Comparison of ENCODE assay signal across 10 cellular contexts in the genomic region with DNA sequence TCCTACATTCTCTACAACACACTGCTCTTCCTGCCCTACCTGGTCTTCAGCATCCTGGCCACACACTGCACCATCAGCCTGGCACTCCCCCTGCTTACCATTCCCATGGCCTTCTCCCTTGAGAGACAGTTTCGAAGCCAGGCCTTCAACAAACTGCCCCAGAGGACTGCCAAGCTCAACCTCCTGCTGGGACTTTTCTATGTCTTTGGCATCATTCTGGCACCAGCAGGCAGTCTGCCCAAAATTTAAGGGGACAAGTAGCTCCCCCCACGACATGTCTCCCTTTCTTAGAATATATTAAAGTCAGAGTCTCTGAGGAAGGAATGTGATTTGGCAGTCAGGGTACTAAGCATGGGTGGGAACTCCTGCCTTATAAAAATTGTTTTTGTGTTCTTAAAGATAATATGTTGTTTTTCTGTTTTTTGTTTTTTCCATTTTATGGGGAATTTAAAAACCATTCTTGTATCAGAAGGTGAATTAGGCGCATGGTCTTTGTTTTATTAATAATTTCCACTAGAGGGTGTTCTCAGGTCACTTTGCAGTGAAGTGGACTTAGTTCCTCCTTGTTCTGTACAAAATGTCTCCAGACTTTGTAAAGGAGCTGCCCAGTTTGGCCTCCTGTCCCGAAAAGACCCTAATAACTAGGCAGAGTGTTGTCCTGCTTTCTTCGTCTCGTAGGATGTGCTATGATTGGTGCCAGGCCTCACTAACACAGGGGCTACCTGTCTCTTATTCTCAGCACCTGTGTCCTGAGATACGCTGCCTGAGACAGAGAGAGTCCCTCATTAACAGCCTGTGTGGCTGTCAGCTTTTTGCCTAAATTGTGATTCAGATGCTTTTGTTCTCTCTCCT. TPM values are rescaled to one million over a fixed set of nuclear protein-coding genes. Genes with fewer than 3 reads are reported as not detected.
A peak's percentile ranks its signal among the peaks of the same experiment; 100 is the strongest.
DNase-seq lines count a peak whose midpoint lies in the region; FAIRE-seq and TF ChIP-seq lines count a peak whose summit lies in the region.
"Had no signal": no experiment of that assay in that cellular context is flagged by ENCODE, and none has a peak within 500 bp of the region (broad histone marks: within the 10 kb centered on the region; RNA-seq: fewer than 3 reads in every experiment).

No MANE protein-coding gene starts in this region.

- peaks cover 71% of the 10 kb centered on the region for H3K4me1 Mint-ChIP-seq in activated naive CD4-positive, alpha-beta T cell treated with anti-CD3 and anti-CD28 coated beads for 36 hours (ENCODE audit: low read depth)

- peak overlapping the region; percentile 11 for H3K27ac Mint-ChIP-seq in activated naive CD4-positive, alpha-beta T cell treated with anti-CD3 and anti-CD28 coated beads for 36 hours

- H3K79me2 ChIP-seq in OCI-LY1 (ENCODE audit: insufficient read depth, low read length) = no peaks in the 10 kb centered on the region

- no peak for FAIRE-seq in small intestine (lab: Jason Lieb, UNC)

- H3K27ac ChIP-seq in OCI-LY1 (ENCODE audit: low read depth, low read length, poor library complexity, severe bottlenecking) = no peak overlapping the region
- no peak overlapping the region for H3K27ac ChIP-seq in small intestine (ENCODE audit: low read depth in 1 of 2, low read length in 1 of 2)
- H3K27ac ChIP-seq in brain microvascular endothelial cell = no peak overlapping the region
- H3K27ac ChIP-seq in vagina = no peak overlapping the region
- H3K27ac ChIP-seq: coronary artery had no signal

- no peak overlapping the region for H3K4me2 ChIP-seq in OCI-LY1 (ENCODE audit: low read length)

- H3K27me3 ChIP-seq in OCI-LY1 (ENCODE audit: insufficient read depth, low read length) = no peaks in the 10 kb centered on the region
- H3K27me3 ChIP-seq in small intestine (ENCODE audit: control insufficient read depth in 2 of 2, insufficient read depth in 2 of 2, low read length in 2 of 2) = no peaks in the 10 kb centered on the region
- no peaks in the 10 kb centered on the region for H3K27me3 ChIP-seq in brain microvascular endothelial cell (replicated peaks)
- H3K27me3 ChIP-seq in vagina = no peaks in the 10 kb centered on the region

- H3K36me3 ChIP-seq in OCI-LY1 (ENCODE audit: insufficient read depth, low read length) (peaks cover 66% of the 10 kb centered on the region), small intestine (ENCODE audit: control insufficient read depth in 2 of 2, insufficient read depth in 2 of 2, low read length in 2 of 2) (peaks cover 0 to 3% of the 10 kb centered on the region in 2 donors), brain microvascular endothelial cell (replicated peaks) (no peaks in the 10 kb centered on the region), vagina (peaks cover 0 to 8% of the 10 kb centered on the region in 2 donors)

- DNase-seq in activated naive CD4-positive, alpha-beta T cell treated with anti-CD3 and anti-CD28 coated beads for 36 hours = no peak
- DNase-seq in activated naive CD4-positive, alpha-beta T cell treated with anti-CD3 and anti-CD28 coated beads, Interleukin-2, amount 50 U/mL, for 16 hours = no peak
- peak; percentile 41 for DNase-seq in epithelial cell of esophagus (ENCODE audit: low read depth)
- peak; percentile 14 for DNase-seq in small intestine
- DNase-seq in brain microvascular endothelial cell = no peak
- DNase-seq in vagina (ENCODE audit: extremely low spot score in 2 of 2) = no peak
- DNase-seq in SKM-1 (lab: John Stamatoyannopoulos, UW; ENCODE audit: unreplicated experiment) = no peak
- DNase-seq: stimulated activated CD4-positive, alpha-beta T cell treated with anti-CD3 and anti-CD28 coated beads, Interleukin-12 subunit alpha, Interleukin-12 subunit beta, amount 100 ng/mL, for 4 hours had no signal

- intact Hi-C loops in activated naive CD4-positive, alpha-beta T cell treated with anti-CD3 and anti-CD28 coated beads for 36 hours (cut with micrococcal nuclease) = no loop called here
- intact Hi-C loops in vagina (cut with DNase I) = no loop called here

- H3F3A ChIP-seq in OCI-LY1 (ENCODE audit: insufficient read depth, low read length) = no peaks in the 10 kb centered on the region

- H3K4me1 ChIP-seq in OCI-LY1 (ENCODE audit: insufficient read depth, low read length, severe bottlenecking) (peaks cover 5% of the 10 kb centered on the region), small intestine (ENCODE audit: control insufficient read depth in 2 of 2, insufficient read depth in 1 of 2, low read depth in 1 of 2, low read length in 1 of 2) (no peaks in the 10 kb centered on the region), vagina (no peaks in the 10 kb centered on the region)

- H2AFZ ChIP-seq in OCI-LY1 (ENCODE audit: low read length) = no peak overlapping the region

- TF ChIP-seq POLR2A in vagina (IDR thresholded peaks at IDR 0.05) = no peak

- H3K9ac ChIP-seq in OCI-LY1 (ENCODE audit: low read length) = no peak overlapping the region

- TF ChIP-seq CTCF in OCI-LY1 (IDR thresholded peaks at IDR 0.05; ENCODE audit: low read length) = peak; percentile 31; the same call in 1 of the 2 replicates
- TF ChIP-seq CTCF in epithelial cell of esophagus (IDR thresholded peaks at IDR 0.05; ENCODE audit: insufficient read depth, low read depth, low read length, missing control alignments) = peak; percentile 37
- TF ChIP-seq CTCF in brain microvascular endothelial cell (IDR thresholded peaks at IDR 0.05; ENCODE audit: low read depth, low read length, missing control alignments) = no peak
- no peak for TF ChIP-seq CTCF in vagina (IDR thresholded peaks at IDR 0.05)

- WGBS in small intestine, 3 donors = 85 to 89% (median 87%) methylated on average over 7 of the region's 7 CpGs

- peaks cover 50% of the 10 kb centered on the region for H3K36me3 Mint-ChIP-seq in activated naive CD4-positive, alpha-beta T cell treated with anti-CD3 and anti-CD28 coated beads for 36 hours (ENCODE audit: low read depth)

- H3K9me2 ChIP-seq in OCI-LY1 (ENCODE audit: low read depth, low read length) = no peaks in the 10 kb centered on the region

- no peaks in the 10 kb centered on the region for H3K27me3 Mint-ChIP-seq in activated naive CD4-positive, alpha-beta T cell treated with anti-CD3 and anti-CD28 coated beads for 36 hours (ENCODE audit: low read depth)

- H3K4me3 Mint-ChIP-seq in activated naive CD4-positive, alpha-beta T cell treated with anti-CD3 and anti-CD28 coated beads for 36 hours = no peak overlapping the region

- peaks cover 3% of the 10 kb centered on the region for H3K9me3 Mint-ChIP-seq in activated naive CD4-positive, alpha-beta T cell treated with anti-CD3 and anti-CD28 coated beads for 36 hours

- CTCF ChIA-PET in activated naive CD4-positive, alpha-beta T cell treated with anti-CD3 and anti-CD28 coated beads for 36 hours (lab: Charles Lee) = no interaction called here

- in situ Hi-C loops in brain microvascular endothelial cell (cut with HindIII; ENCODE audit: low pct_ligation_motif_present, low sequenced_read_pairs) = no loop called here

- H3K4me3 ChIP-seq in OCI-LY1 (ENCODE audit: low read depth, low read length, poor library complexity, severe bottlenecking) = no peak overlapping the region
- no peak overlapping the region for H3K4me3 ChIP-seq in epithelial cell of esophagus (ENCODE audit: low read length)
- H3K4me3 ChIP-seq in small intestine (ENCODE audit: low read depth in 1 of 2, low read length in 2 of 2) = no peak overlapping the region
- no peak overlapping the region for H3K4me3 ChIP-seq in brain microvascular endothelial cell (ENCODE audit: low read depth, low read length)
- no peak overlapping the region for H3K4me3 ChIP-seq in vagina
- H3K4me3 ChIP-seq: coronary artery had no signal

- H3K9me3 ChIP-seq in OCI-LY1 (ENCODE audit: low read length) (no peaks in the 10 kb centered on the region), small intestine (ENCODE audit: control insufficient read depth, low read depth) (no peaks in the 10 kb centered on the region), vagina (no peaks in the 10 kb centered on the region)

- H4K20me1 ChIP-seq in OCI-LY1 (ENCODE audit: insufficient read depth, low read length) = no peaks in the 10 kb centered on the region

RNA-seq across cellular contexts. Expression of a gene that starts 13.1 kb away (rescaled TPM):
- total RNA-seq in activated naive CD4-positive, alpha-beta T cell treated with anti-CD3 and anti-CD28 coated beads for 36 hours = 10 to 100 TPM; 19.9 to 20.2 TPM
- polyA plus RNA-seq in small intestine = 10 to 100 TPM in 1 of 3 donors, 1 to 10 TPM in 2; 3.2 to 10.7 (median 3.8) TPM
- total RNA-seq in vagina = 8.6 TPM

RNA-seq across cellular contexts. Expression of a gene that starts 23.8 kb away (rescaled TPM):
- total RNA-seq in activated naive CD4-positive, alpha-beta T cell treated with anti-CD3 and anti-CD28 coated beads for 36 hours = 10 to 100 TPM; 38.5 to 39.0 TPM
- polyA plus RNA-seq in small intestine = 10 to 100 TPM; 11.3 to 20.0 (median 15.4) TPM
- 23.6 TPM for total RNA-seq in vagina

Comparison
In these comparisons a context has a peak if more than half of its experiments do, and no peak if none do; other contexts are left out.
1. DNase-seq: peak in epithelial cell of esophagus (single experiment) and small intestine (single experiment); none in activated naive CD4-positive, alpha-beta T cell treated with anti-CD3 and anti-CD28 coated beads for 36 hours (single experiment), activated naive CD4-positive, alpha-beta T cell treated with anti-CD3 and anti-CD28 coated beads, Interleukin-2, amount 50 U/mL, for 16 hours (single experiment), brain microvascular endothelial cell (single experiment), vagina (0 of 2) and SKM-1 (single experiment).
2. CTCF ChIP-seq: peak in OCI-LY1 (single experiment) and epithelial cell of esophagus (single experiment); none in brain microvascular endothelial cell (single experiment) and vagina (0 of 3).